In genomic region chr17:79853168-79853567, GRCh38 we compare ENCODE assay signal across 1 cellular context.
A peak's percentile ranks its signal among the peaks of the same experiment; 100 is the strongest.
TF ChIP-seq lines count a peak whose summit lies in the region.
"Not testable (repeated sequence)": the region's sequence is repeated elsewhere in the genome, so short reads cannot be mapped to it uniquely, and the experiment has no call there.

No MANE protein-coding gene starts in this region.

TF ChIP-seq in HepG2, 621 proteins besides CTCF, POLR2A, EP300 and RAD21:
- peak; percentile 19; the same call in 1 of the 2 replicates for TF ChIP-seq CREB1 (IDR thresholded peaks at IDR 0.05)
- not testable (repeated sequence) for TF ChIP-seq CREB1 (CRISPR knock-in tag; IDR thresholded peaks at IDR 0.05)
- TF ChIP-seq KAT7 (CRISPR knock-in tag; IDR thresholded peaks at IDR 0.05; ENCODE audit: borderline replicate concordance): 0 out of 2 replicates have a peak, but pooled peaks have one; percentile 54
- peak; percentile 66 for TF ChIP-seq ADNP (CRISPR knock-in tag; IDR thresholded peaks at IDR 0.05)
TF ChIP-seq in HepG2: peak in this region for 3; not testable (repeated sequence) for 618.
